26 cellular contexts compared by ENCODE assay signal in the genomic region with DNA sequence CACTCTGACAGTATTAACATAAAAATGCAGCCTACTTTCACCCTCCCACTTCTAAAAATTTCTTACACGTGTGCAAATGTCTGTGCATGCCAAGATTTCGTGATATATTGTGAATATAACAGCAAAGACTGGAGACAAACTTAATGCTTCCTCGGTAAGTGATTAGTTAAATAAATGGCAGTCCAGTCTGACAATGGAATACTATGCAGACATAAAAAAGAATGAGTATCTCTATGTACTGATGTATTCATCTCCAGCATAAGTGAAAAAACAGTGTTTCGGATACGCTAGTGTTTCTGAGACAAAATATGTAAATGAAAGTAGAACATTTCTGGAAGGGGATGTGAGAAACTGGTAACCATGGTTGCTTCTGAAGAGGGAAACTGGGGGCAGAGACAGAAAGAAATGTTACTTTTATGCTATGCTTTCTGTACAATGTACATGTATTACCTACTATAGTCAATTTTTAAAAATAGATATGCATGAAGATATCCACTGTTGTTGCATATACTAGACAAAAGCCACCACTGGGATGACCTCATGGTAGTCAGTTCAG.
A peak's percentile ranks its signal among the peaks of the same experiment; 100 is the strongest.
DNase-seq lines count a peak whose midpoint lies in the region; ATAC-seq lines count a peak whose summit lies in the region.
"Had no signal": no experiment of that assay in that cellular context is flagged by ENCODE, and none has a peak within 500 bp of the region (broad histone marks: within the 10 kb centered on the region; RNA-seq: fewer than 3 reads in every experiment).

No MANE protein-coding gene starts in this region.

- no peak for DNase-seq in activated naive CD4-positive, alpha-beta T cell treated with anti-CD3 and anti-CD28 coated beads, Interleukin-2, amount 10 ng/mL, durations not matched to agents 7 days and 5 days
- DNase-seq in activated naive CD4-positive, alpha-beta T cell (lab: John Stamatoyannopoulos, UW): no peak
- no peak for DNase-seq in NCI-H128 (lab: John Stamatoyannopoulos, UW; ENCODE audit: unreplicated experiment)
- no peak for DNase-seq in foreskin melanocyte
- DNase-seq in cortex of kidney (lab: John Stamatoyannopoulos, UW): no peak
- DNase-seq: 8988T; activated CD4-positive, alpha-beta T cell treated with anti-CD3 and anti-CD28 coated beads, Interleukin-2, amount 10 ng/mL, durations not matched to agents 7 days and 5 days; activated naive CD4-positive, alpha-beta T cell treated with anti-CD3 and anti-CD28 coated beads for 36 hours; activated T-cell treated with anti-CD3 and anti-CD28 coated beads, Interleukin-2, amount 50 U/mL, for 48 hours; anterior cingulate cortex; effector CD4-positive, alpha-beta T cell; glutamatergic neuron; IMR-90; kidney; NCI-H1092; NCI-H187; NCI-H2171 treated with DMSO at 0.1 percent for 48 hours; NCI-H524; PC-3; stimulated activated CD4-positive, alpha-beta T cell treated with anti-CD3 and anti-CD28 coated beads, Interleukin-15, amount 100 ng/mL, for 24 hours; stimulated activated naive CD8-positive, alpha-beta T cell treated with anti-CD3 and anti-CD28 coated beads, Interleukin-15, Interleukin-2, amounts not matched to agents 100 U/mL and 50 U/mL, for 24 hours had no signal

- H3K4me1 Mint-ChIP-seq in activated naive CD4-positive, alpha-beta T cell treated with anti-CD3 and anti-CD28 coated beads, Interleukin-2, amount 10 ng/mL, durations not matched to agents 7 days and 5 days: peaks cover 22% of the 10 kb centered on the region
- H3K4me1 Mint-ChIP-seq in stimulated activated memory B cell treated with anti-CD40 and anti-IgM and Interleukin-4, amounts not matched to agents 10 μg/mL and 1 μg/mL and 100 μg/mL, for 72 hours: peaks cover 6% of the 10 kb centered on the region

- peaks cover 9% of the 10 kb centered on the region for H3K36me3 Mint-ChIP-seq in activated naive CD4-positive, alpha-beta T cell treated with anti-CD3 and anti-CD28 coated beads, Interleukin-2, amount 10 ng/mL, durations not matched to agents 7 days and 5 days
- H3K36me3 Mint-ChIP-seq in stimulated activated memory B cell treated with anti-CD40 and anti-IgM and Interleukin-4, amounts not matched to agents 10 μg/mL and 1 μg/mL and 100 μg/mL, for 72 hours: no peaks in the 10 kb centered on the region
- H3K36me3 Mint-ChIP-seq: natural killer cell treated with Interleukin-12 subunit alpha and Interleukin-12 subunit beta and Interleukin-15 and Interleukin-18, amount 100 ng/mL, for 72 hours had no signal

- H3K9me3 Mint-ChIP-seq in activated naive CD4-positive, alpha-beta T cell treated with anti-CD3 and anti-CD28 coated beads, Interleukin-2, amount 10 ng/mL, durations not matched to agents 7 days and 5 days: peaks cover 6% of the 10 kb centered on the region
- H3K9me3 Mint-ChIP-seq in stimulated activated memory B cell treated with anti-CD40 and anti-IgM and Interleukin-4, amounts not matched to agents 10 μg/mL and 1 μg/mL and 100 μg/mL, for 72 hours: no peaks in the 10 kb centered on the region
- H3K9me3 Mint-ChIP-seq: natural killer cell treated with Interleukin-12 subunit alpha and Interleukin-12 subunit beta and Interleukin-15 and Interleukin-18, amount 100 ng/mL, for 72 hours; T-helper 2 cell treated with Interferon-gamma antibody and Interleukin-4, amounts not matched to agents 5 μg/mL and 100 μg/mL, for 36 hours had no signal

- no peaks in the 10 kb centered on the region for H3K27me3 Mint-ChIP-seq in activated naive CD4-positive, alpha-beta T cell treated with anti-CD3 and anti-CD28 coated beads, Interleukin-2, amount 10 ng/mL, durations not matched to agents 7 days and 5 days
- peaks cover 48% of the 10 kb centered on the region for H3K27me3 Mint-ChIP-seq in stimulated activated memory B cell treated with anti-CD40 and anti-IgM and Interleukin-4, amounts not matched to agents 10 μg/mL and 1 μg/mL and 100 μg/mL, for 72 hours

- H3K4me3 Mint-ChIP-seq in activated naive CD4-positive, alpha-beta T cell treated with anti-CD3 and anti-CD28 coated beads, Interleukin-2, amount 10 ng/mL, durations not matched to agents 7 days and 5 days: no peak overlapping the region
- H3K4me3 Mint-ChIP-seq in stimulated activated memory B cell treated with anti-CD40 and anti-IgM and Interleukin-4, amounts not matched to agents 10 μg/mL and 1 μg/mL and 100 μg/mL, for 72 hours: no peak overlapping the region
- H3K4me3 Mint-ChIP-seq: activated CD4-positive, alpha-beta T cell treated with anti-CD3 and anti-CD28 coated beads, Interleukin-2, amount 10 ng/mL, durations not matched to agents 7 days and 5 days; activated naive CD4-positive, alpha-beta T cell treated with anti-CD3 and anti-CD28 coated beads for 36 hours; natural killer cell treated with Interleukin-12 subunit alpha and Interleukin-12 subunit beta and Interleukin-15 and Interleukin-18, amount 100 ng/mL, for 72 hours; T-helper 2 cell treated with Interferon-gamma antibody and Interleukin-4, amounts not matched to agents 5 μg/mL and 100 μg/mL, for 36 hours had no signal

- CTCF ChIA-PET in activated naive CD4-positive, alpha-beta T cell treated with anti-CD3 and anti-CD28 coated beads, Interleukin-2, amount 10 ng/mL, durations not matched to agents 7 days and 5 days (lab: Charles Lee): no interaction called here

- ATAC-seq in GM19468 (IDR thresholded peaks at IDR 0.05; ENCODE audit: extremely low read depth, unreplicated experiment) (peak; percentile 46), HG03469 (IDR thresholded peaks at IDR 0.05; ENCODE audit: unreplicated experiment) (peak; percentile 48)
- peak; percentile 76 for ATAC-seq in stimulated activated memory B cell treated with anti-CD40 and anti-IgM and Interleukin-4, amounts not matched to agents 10 μg/mL and 1 μg/mL and 100 μg/mL, for 72 hours
- ATAC-seq: natural killer cell treated with Interleukin-12 subunit alpha and Interleukin-12 subunit beta and Interleukin-15 and Interleukin-18, amount 100 ng/mL, for 72 hours; PC-3; stimulated activated naive CD8-positive, alpha-beta T cell treated with anti-CD3 and anti-CD28 coated beads, Interleukin-15, Interleukin-2, amounts not matched to agents 100 U/mL and 50 U/mL, for 24 hours had no signal

- peak overlapping the region; percentile 87 for H3K27ac Mint-ChIP-seq in activated naive CD4-positive, alpha-beta T cell treated with anti-CD3 and anti-CD28 coated beads, Interleukin-2, amount 10 ng/mL, durations not matched to agents 7 days and 5 days
- no peak overlapping the region for H3K27ac Mint-ChIP-seq in stimulated activated memory B cell treated with anti-CD40 and anti-IgM and Interleukin-4, amounts not matched to agents 10 μg/mL and 1 μg/mL and 100 μg/mL, for 72 hours
- H3K27ac Mint-ChIP-seq: activated naive CD4-positive, alpha-beta T cell treated with anti-CD3 and anti-CD28 coated beads for 36 hours; natural killer cell treated with Interleukin-12 subunit alpha and Interleukin-12 subunit beta and Interleukin-15 and Interleukin-18, amount 100 ng/mL, for 72 hours; T-helper 2 cell treated with Interferon-gamma antibody and Interleukin-4, amounts not matched to agents 5 μg/mL and 100 μg/mL, for 36 hours had no signal
